15 cellular contexts compared by ENCODE assay signal in genomic region chr2:96547203-96547641, GRCh38. TPM values are rescaled to one million over a fixed set of nuclear protein-coding genes. Genes with fewer than 3 reads are reported as not detected.
DNase-seq lines count a peak whose midpoint lies in the region; ATAC-seq and TF ChIP-seq lines count a peak whose summit lies in the region.
"Had no signal": no experiment of that assay in that cellular context is flagged by ENCODE, and none has a peak within 500 bp of the region (broad histone marks: within the 10 kb centered on the region; RNA-seq: fewer than 3 reads in every experiment).

No MANE protein-coding gene starts in this region.

- H3K4me1 Mint-ChIP-seq in activated naive CD4-positive, alpha-beta T cell treated with anti-CD3 and anti-CD28 coated beads, Interleukin-2, amount 10 ng/mL, durations not matched to agents 7 days and 5 days = peaks cover 52% of the 10 kb centered on the region
- peaks cover 54% of the 10 kb centered on the region for H3K4me1 Mint-ChIP-seq in activated T-helper 1 cell treated with anti-CD3 and anti-CD28 coated beads, Interleukin-12 subunit alpha, Interleukin-12 subunit beta, Interleukin-2, Interleukin-4 antibody, amounts not matched to agents 30 ng/mL and 10 ng/mL and 1 ng/mL, durations not matched to agents 14 hours and 24 hours and 36 hours (ENCODE audit: low read depth)
- H3K4me1 Mint-ChIP-seq in immature natural killer cell (peaks cover 59 to 62% of the 10 kb centered on the region in 2 donors), type B pancreatic cell (ENCODE audit: unreplicated experiment) (peaks cover 7% of the 10 kb centered on the region)

- no peaks in the 10 kb centered on the region for H3K27me3 ChIP-seq in tibial nerve
- H3K27me3 ChIP-seq: Peyer's patch, testis had no signal

- H3K4me1 ChIP-seq in tibial nerve = peaks cover 0 to 40% (median 17%) of the 10 kb centered on the region in 4 donors
- H3K4me1 ChIP-seq: Peyer's patch, testis had no signal

- no peak overlapping the region for H3K4me3 ChIP-seq in tibial nerve
- H3K4me3 ChIP-seq: Peyer's patch, skin epidermis, testis had no signal

- peak overlapping the region in 1 of 4 donors; percentile 42 for H3K27ac ChIP-seq in tibial nerve
- H3K27ac ChIP-seq: HL-60, Peyer's patch, skin epidermis, testis had no signal

- ATAC-seq in HG03457 (IDR thresholded peaks at IDR 0.05; ENCODE audit: unreplicated experiment) = no peak

- H3K9me3 Mint-ChIP-seq in activated naive CD4-positive, alpha-beta T cell treated with anti-CD3 and anti-CD28 coated beads, Interleukin-2, amount 10 ng/mL, durations not matched to agents 7 days and 5 days = no peaks in the 10 kb centered on the region
- no peaks in the 10 kb centered on the region for H3K9me3 Mint-ChIP-seq in activated T-helper 1 cell treated with anti-CD3 and anti-CD28 coated beads, Interleukin-12 subunit alpha, Interleukin-12 subunit beta, Interleukin-2, Interleukin-4 antibody, amounts not matched to agents 30 ng/mL and 10 ng/mL and 1 ng/mL, durations not matched to agents 14 hours and 24 hours and 36 hours
- no peaks in the 10 kb centered on the region for H3K9me3 Mint-ChIP-seq in immature natural killer cell
- peaks cover 6% of the 10 kb centered on the region for H3K9me3 Mint-ChIP-seq in type B pancreatic cell

- H3K36me3 ChIP-seq in tibial nerve = peaks cover 3 to 72% (median 13%) of the 10 kb centered on the region in 3 donors

- no peak overlapping the region for H3K4me3 Mint-ChIP-seq in activated naive CD4-positive, alpha-beta T cell treated with anti-CD3 and anti-CD28 coated beads, Interleukin-2, amount 10 ng/mL, durations not matched to agents 7 days and 5 days
- H3K4me3 Mint-ChIP-seq in activated T-helper 1 cell treated with anti-CD3 and anti-CD28 coated beads, Interleukin-12 subunit alpha, Interleukin-12 subunit beta, Interleukin-2, Interleukin-4 antibody, amounts not matched to agents 30 ng/mL and 10 ng/mL and 1 ng/mL, durations not matched to agents 14 hours and 24 hours and 36 hours = peak overlapping the region; percentile 58
- peak overlapping the region; percentile 34 to 79 (median 50) for H3K4me3 Mint-ChIP-seq in immature natural killer cell
- H3K4me3 Mint-ChIP-seq in type B pancreatic cell = no peak overlapping the region

- TF ChIP-seq CTCF in type B pancreatic cell (conservative IDR thresholded peaks at IDR 0.05) (no peak), tibial nerve (IDR thresholded peaks at IDR 0.05) (no peak)

- intact Hi-C loops in activated T-helper 1 cell treated with anti-CD3 and anti-CD28 coated beads, Interleukin-12 subunit alpha, Interleukin-12 subunit beta, Interleukin-2, Interleukin-4 antibody, amounts not matched to agents 30 ng/mL and 10 ng/mL and 1 ng/mL, durations not matched to agents 14 hours and 24 hours and 36 hours (cut with micrococcal nuclease) = no loop called here

- WGBS in tibial nerve, 2 donors = 93 to 94% methylated on average over 7 of the region's 7 CpGs

- TF ChIP-seq POLR2A in tibial nerve (IDR thresholded peaks at IDR 0.05) = no peak

- peak overlapping the region; percentile 49 for H3K27ac Mint-ChIP-seq in activated naive CD4-positive, alpha-beta T cell treated with anti-CD3 and anti-CD28 coated beads, Interleukin-2, amount 10 ng/mL, durations not matched to agents 7 days and 5 days
- H3K27ac Mint-ChIP-seq in activated T-helper 1 cell treated with anti-CD3 and anti-CD28 coated beads, Interleukin-12 subunit alpha, Interleukin-12 subunit beta, Interleukin-2, Interleukin-4 antibody, amounts not matched to agents 30 ng/mL and 10 ng/mL and 1 ng/mL, durations not matched to agents 14 hours and 24 hours and 36 hours = peak overlapping the region; percentile 64
- H3K27ac Mint-ChIP-seq in immature natural killer cell = peak overlapping the region in 4 of 6 donors; percentile 49 to 64 (median 56)
- peak overlapping the region; percentile 65 for H3K27ac Mint-ChIP-seq in type B pancreatic cell

- H3K36me3 Mint-ChIP-seq in activated naive CD4-positive, alpha-beta T cell treated with anti-CD3 and anti-CD28 coated beads, Interleukin-2, amount 10 ng/mL, durations not matched to agents 7 days and 5 days = peaks cover 61% of the 10 kb centered on the region
- H3K36me3 Mint-ChIP-seq in activated T-helper 1 cell treated with anti-CD3 and anti-CD28 coated beads, Interleukin-12 subunit alpha, Interleukin-12 subunit beta, Interleukin-2, Interleukin-4 antibody, amounts not matched to agents 30 ng/mL and 10 ng/mL and 1 ng/mL, durations not matched to agents 14 hours and 24 hours and 36 hours (ENCODE audit: low read depth) = peaks cover 58% of the 10 kb centered on the region
- H3K36me3 Mint-ChIP-seq in immature natural killer cell = peaks cover 23 to 46% (median 37%) of the 10 kb centered on the region in 3 donors
- peaks cover 20% of the 10 kb centered on the region for H3K36me3 Mint-ChIP-seq in type B pancreatic cell

- no peaks in the 10 kb centered on the region for H3K9me3 ChIP-seq in tibial nerve
- H3K9me3 ChIP-seq: Peyer's patch, testis had no signal

- CTCF ChIA-PET in activated naive CD4-positive, alpha-beta T cell treated with anti-CD3 and anti-CD28 coated beads, Interleukin-2, amount 10 ng/mL, durations not matched to agents 7 days and 5 days (lab: Charles Lee) = interaction anchor here (0.6 to 1.8 kb wide), 5 partner anchors 10 to 140 kb away, joined by 3 read pairs; partner anchors contain the start of gene ARID5A

- TF ChIP-seq EP300 in tibial nerve (IDR thresholded peaks at IDR 0.05) = no peak

- no peak for DNase-seq in activated naive CD4-positive, alpha-beta T cell treated with anti-CD3 and anti-CD28 coated beads, Interleukin-2, amount 10 ng/mL, durations not matched to agents 7 days and 5 days
- no peak for DNase-seq in activated naive CD4-positive, alpha-beta T cell treated with Interleukin-2 at 50 U/mL for 16 hours
- DNase-seq in activated T-helper 1 cell treated with anti-CD3 and anti-CD28 coated beads, Interleukin-12 subunit alpha, Interleukin-12 subunit beta, Interleukin-2, Interleukin-4 antibody, amounts not matched to agents 30 ng/mL and 10 ng/mL and 1 ng/mL, durations not matched to agents 14 hours and 24 hours and 36 hours (ENCODE audit: low spot score) = no peak
- no peak for DNase-seq in immature natural killer cell
- DNase-seq in type B pancreatic cell (ENCODE audit: extremely low spot score, unreplicated experiment) = no peak
- no peak for DNase-seq in tibial nerve (ENCODE audit: low spot score in 2 of 2)
- DNase-seq in A172 (ENCODE audit: low spot score) = no peak
- DNase-seq: activated CD4-positive, alpha-beta T cell treated with anti-CD3 and anti-CD28 coated beads, Interleukin-2, amount 50 U/mL, for 4 hours; cortex of kidney; NCI-H187 treated with DMSO at 0.1 percent for 48 hours; testis had no signal

- peaks cover 6% of the 10 kb centered on the region for H3K27me3 Mint-ChIP-seq in activated naive CD4-positive, alpha-beta T cell treated with anti-CD3 and anti-CD28 coated beads, Interleukin-2, amount 10 ng/mL, durations not matched to agents 7 days and 5 days
- H3K27me3 Mint-ChIP-seq in activated T-helper 1 cell treated with anti-CD3 and anti-CD28 coated beads, Interleukin-12 subunit alpha, Interleukin-12 subunit beta, Interleukin-2, Interleukin-4 antibody, amounts not matched to agents 30 ng/mL and 10 ng/mL and 1 ng/mL, durations not matched to agents 14 hours and 24 hours and 36 hours (ENCODE audit: insufficient read depth) = no peaks in the 10 kb centered on the region
- H3K27me3 Mint-ChIP-seq in immature natural killer cell (ENCODE audit: low read depth in 3 of 3) = peaks cover 8 to 16% (median 14%) of the 10 kb centered on the region in 3 donors
- H3K27me3 Mint-ChIP-seq in type B pancreatic cell = no peaks in the 10 kb centered on the region

RNA-seq across cellular contexts. Expression of gene ARID5A, which starts 10.7 kb away (rescaled TPM):
- 233 and 240 TPM in 2 replicates for total RNA-seq in activated T-helper 1 cell treated with anti-CD3 and anti-CD28 coated beads, Interleukin-12 subunit alpha, Interleukin-12 subunit beta, Interleukin-2, Interleukin-4 antibody, amounts not matched to agents 30 ng/mL and 10 ng/mL and 1 ng/mL, durations not matched to agents 14 hours and 24 hours and 36 hours
- 100 to 1,000 TPM in 1 of 3 donors, 10 to 100 TPM in 2; 77.1 to 204 (median 82.7) TPM for polyA plus RNA-seq in immature natural killer cell
- 5.1 and 11.9 TPM in 2 replicates for total RNA-seq in type B pancreatic cell (ENCODE audit: low replicate concordance)
- total RNA-seq in tibial nerve = 10 to 100 TPM; 23.8 to 56.4 (median 40.3) TPM
- 6.9 and 11.2 TPM in 2 replicates for total RNA-seq in A172 (2014; rRNA removed; shearing (Covaris generic))

RNA-seq across cellular contexts. Expression of gene NEURL3, which starts 42.1 kb away (rescaled TPM):
- 0.54 and 0.75 TPM in 2 replicates for total RNA-seq in activated T-helper 1 cell treated with anti-CD3 and anti-CD28 coated beads, Interleukin-12 subunit alpha, Interleukin-12 subunit beta, Interleukin-2, Interleukin-4 antibody, amounts not matched to agents 30 ng/mL and 10 ng/mL and 1 ng/mL, durations not matched to agents 14 hours and 24 hours and 36 hours
- not detected for polyA plus RNA-seq in immature natural killer cell
- total RNA-seq in type B pancreatic cell (ENCODE audit: low replicate concordance) (1.1 and 2.5 TPM in 2 replicates), tibial nerve (1 to 10 TPM in 1 of 4 donors, not detected in 3; 1.5 TPM)
- 0.45 and 0.93 TPM in 2 replicates for total RNA-seq in A172 (2014; rRNA removed; shearing (Covaris generic))

Comparison
In these comparisons a context has a peak if more than half of its experiments do, and no peak if none do; other contexts are left out.
1. H3K4me3 Mint-ChIP-seq: peak in activated T-helper 1 cell treated with anti-CD3 and anti-CD28 coated beads, Interleukin-12 subunit alpha, Interleukin-12 subunit beta, Interleukin-2, Interleukin-4 antibody, amounts not matched to agents 30 ng/mL and 10 ng/mL and 1 ng/mL, durations not matched to agents 14 hours and 24 hours and 36 hours (single experiment) and immature natural killer cell (5 of 5); none in activated naive CD4-positive, alpha-beta T cell treated with anti-CD3 and anti-CD28 coated beads, Interleukin-2, amount 10 ng/mL, durations not matched to agents 7 days and 5 days (single experiment) and type B pancreatic cell (single experiment).
2. Peak in every context shown above with its lines, with median percentiles within 50 percentile points of each other: H3K27ac Mint-ChIP-seq.